ENCODE assay signal across 15 cellular contexts in genomic region chr4:185726931-185727330, GRCh38.
DNase-seq lines count a peak whose midpoint lies in the region; ATAC-seq and TF ChIP-seq lines count a peak whose summit lies in the region.
"Had no signal": no experiment of that assay in that cellular context is flagged by ENCODE, and none has a peak within 500 bp of the region (broad histone marks: within the 10 kb centered on the region; RNA-seq: fewer than 3 reads in every experiment).

No MANE protein-coding gene starts in this region.

- H3K4me3 ChIP-seq in right atrium auricular region: no peak overlapping the region
- no peak overlapping the region for H3K4me3 ChIP-seq in choroid plexus epithelial cell (ENCODE audit: low read depth, low read length)
- no peak overlapping the region for H3K4me3 ChIP-seq in right lobe of liver
- H3K4me3 ChIP-seq: heart left ventricle had no signal

- CTCF ChIA-PET in activated CD4-positive, alpha-beta T cell treated with anti-CD3 and anti-CD28 coated beads for 36 hours (lab: Charles Lee): interaction anchor here (1.4 kb wide), 1 partner anchor 12 kb away, joined by 4 read pairs; no protein-coding TSS in a partner anchor

- peak overlapping the region; percentile 27 to 54 for H3K27ac ChIP-seq in right atrium auricular region
- H3K27ac ChIP-seq in right lobe of liver: peak overlapping the region; percentile 0 to 97 (median 95)
- H3K27ac ChIP-seq: KMS-11 had no signal

- H3K4me1 ChIP-seq in right atrium auricular region: peaks cover 0 to 52% of the 10 kb centered on the region in 2 donors
- H3K4me1 ChIP-seq in right lobe of liver: peaks cover 0 to 62% (median 20%) of the 10 kb centered on the region in 4 donors

- TF ChIP-seq CTCF in right atrium auricular region (IDR thresholded peaks at IDR 0.05): no peak
- TF ChIP-seq CTCF in choroid plexus epithelial cell (conservative IDR thresholded peaks at IDR 0.05; ENCODE audit: low read depth, low read length): no peak
- TF ChIP-seq CTCF in right lobe of liver (IDR thresholded peaks at IDR 0.05): no peak

- H3K36me3 ChIP-seq in right atrium auricular region (no peaks in the 10 kb centered on the region), right lobe of liver (no peaks in the 10 kb centered on the region)

- POLR2A ChIA-PET in activated CD4-positive, alpha-beta T cell treated with anti-CD3 and anti-CD28 coated beads for 36 hours (lab: Charles Lee): no interaction called here

- no peaks in the 10 kb centered on the region for H3K9me3 Mint-ChIP-seq in activated CD4-positive, alpha-beta T cell treated with anti-CD3 and anti-CD28 coated beads for 36 hours (ENCODE audit: low read depth)
- H3K9me3 Mint-ChIP-seq: activated CD4-positive, alpha-beta memory T cell treated with anti-CD3 and anti-CD28 coated beads for 36 hours had no signal

- H3K4me1 Mint-ChIP-seq in activated CD4-positive, alpha-beta T cell treated with anti-CD3 and anti-CD28 coated beads for 36 hours: no peaks in the 10 kb centered on the region

- intact Hi-C loops in Right ventricle myocardium superior (cut with DNase I): no loop called here
- intact Hi-C loops in right lobe of liver (cut with DNase I): no loop called here
- intact Hi-C loops in activated CD4-positive, alpha-beta T cell treated with anti-CD3 and anti-CD28 coated beads for 36 hours (cut with DNase I, micrococcal nuclease): no loop called here

- H3K4me3 Mint-ChIP-seq in activated CD4-positive, alpha-beta T cell treated with anti-CD3 and anti-CD28 coated beads for 36 hours: no peak overlapping the region
- H3K4me3 Mint-ChIP-seq: activated CD4-positive, alpha-beta memory T cell treated with anti-CD3 and anti-CD28 coated beads for 36 hours had no signal

- H3K36me3 Mint-ChIP-seq in activated CD4-positive, alpha-beta T cell treated with anti-CD3 and anti-CD28 coated beads for 36 hours (ENCODE audit: low read depth): no peaks in the 10 kb centered on the region
- H3K36me3 Mint-ChIP-seq: activated CD4-positive, alpha-beta memory T cell treated with anti-CD3 and anti-CD28 coated beads for 36 hours had no signal

- H3K9me3 ChIP-seq in right atrium auricular region: no peaks in the 10 kb centered on the region
- H3K9me3 ChIP-seq in right lobe of liver: no peaks in the 10 kb centered on the region
- H3K9me3 ChIP-seq: heart left ventricle had no signal

- WGBS in right lobe of liver (ENCODE audit: insufficient coverage, low coverage, low lambda C conversion rate, missing lambda C conversion rate): 37% methylated on average over 8 of the region's 8 CpGs

- no peak for TF ChIP-seq POLR2A in right lobe of liver (IDR thresholded peaks at IDR 0.05)

- peaks cover 13% of the 10 kb centered on the region for H3K27me3 Mint-ChIP-seq in activated CD4-positive, alpha-beta T cell treated with anti-CD3 and anti-CD28 coated beads for 36 hours

- ATAC-seq in Right ventricle myocardium superior (ENCODE audit: poor library complexity) (no peak), right lobe of liver (peak; percentile 45 to 79 (median 60)), GM21723 (IDR thresholded peaks at IDR 0.05; ENCODE audit: unreplicated experiment) (no peak), GM21526 (IDR thresholded peaks at IDR 0.05; ENCODE audit: low FRiP score, unreplicated experiment) (no peak)
- ATAC-seq in activated CD4-positive, alpha-beta T cell treated with anti-CD3 and anti-CD28 coated beads for 36 hours: no peak
- ATAC-seq: Panc1 had no signal

- H3K27ac Mint-ChIP-seq in activated CD4-positive, alpha-beta T cell treated with anti-CD3 and anti-CD28 coated beads for 36 hours: no peak overlapping the region
- H3K27ac Mint-ChIP-seq: activated CD4-positive, alpha-beta memory T cell treated with anti-CD3 and anti-CD28 coated beads for 36 hours had no signal

- H3K27me3 ChIP-seq in right atrium auricular region (no peaks in the 10 kb centered on the region), right lobe of liver (no peaks in the 10 kb centered on the region)
- H3K27me3 ChIP-seq: heart left ventricle had no signal

- DNase-seq in right atrium auricular region (ENCODE audit: low spot score) (no peak), Right ventricle myocardium superior (no peak), choroid plexus epithelial cell (ENCODE audit: low read depth) (peak; percentile 73), right lobe of liver (peak in 2 of 3 donors; percentile 73 to 74), SK-N-DZ (ENCODE audit: low spot score) (no peak)
- no peak for DNase-seq in activated CD4-positive, alpha-beta T cell treated with anti-CD3 and anti-CD28 coated beads for 36 hours
- DNase-seq: activated CD4-positive, alpha-beta memory T cell treated with anti-CD3 and anti-CD28 coated beads for 36 hours; heart left ventricle; islet precursor cell; NCI-H1417 treated with DMSO at 0.1 percent for 48 hours; stimulated activated naive CD4-positive, alpha-beta T cell treated with Interleukin-2 at 50 U/mL for 16 hours had no signal

Comparison
In these comparisons a context has a peak if more than half of its experiments do, and no peak if none do; other contexts are left out.
1. DNase-seq: peak in choroid plexus epithelial cell (single experiment) and right lobe of liver (2 of 3); none in right atrium auricular region (single experiment), Right ventricle myocardium superior (single experiment), activated CD4-positive, alpha-beta T cell treated with anti-CD3 and anti-CD28 coated beads for 36 hours (single experiment) and SK-N-DZ (single experiment).
2. ATAC-seq: peak in right lobe of liver (4 of 4); none in Right ventricle myocardium superior (single experiment), activated CD4-positive, alpha-beta T cell treated with anti-CD3 and anti-CD28 coated beads for 36 hours (single experiment), GM21723 (single experiment) and GM21526 (single experiment).